In the genomic region with DNA sequence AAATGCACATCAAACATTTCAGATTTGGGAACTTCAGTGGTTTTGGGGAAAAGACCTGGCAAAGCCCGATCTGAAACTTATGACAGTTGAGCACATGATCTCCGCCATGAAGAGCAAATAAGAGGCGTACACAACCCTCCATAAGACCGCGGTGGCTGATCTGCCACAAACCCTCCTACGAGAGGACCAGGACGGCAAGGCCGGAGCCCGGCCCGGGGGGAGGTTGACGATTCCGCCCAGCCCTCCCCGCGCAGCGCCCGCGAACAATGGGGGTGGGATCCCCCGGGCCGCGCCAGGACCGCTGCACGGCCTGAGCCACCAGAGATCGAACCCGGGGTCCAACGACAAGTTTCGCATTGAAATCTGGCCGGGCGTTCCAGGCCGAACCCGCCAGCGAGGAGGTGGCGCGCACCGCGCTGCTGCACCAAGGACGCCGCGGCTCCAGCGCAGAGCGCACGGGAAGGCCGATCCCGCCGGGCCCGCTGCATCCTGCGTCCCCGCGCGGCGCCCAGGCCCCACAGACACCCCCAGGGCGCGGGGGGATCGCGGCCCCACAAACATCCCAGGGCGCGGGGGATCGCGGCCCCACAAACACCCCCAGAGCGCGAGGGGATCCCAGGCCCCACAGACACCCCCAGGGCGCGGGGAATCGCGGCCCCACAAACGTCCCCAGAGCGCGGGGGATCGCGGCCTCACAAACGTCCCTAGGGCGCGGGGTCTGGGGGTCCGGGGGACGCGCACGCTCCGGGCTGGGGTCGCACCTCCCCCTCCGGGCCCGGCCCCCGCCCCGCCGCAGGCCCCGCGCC, we compare ENCODE assay signal across 8 cellular contexts. TPM values are rescaled to one million over a fixed set of nuclear protein-coding genes. Genes with fewer than 3 reads are reported as not detected.
DNase-seq lines count a peak whose midpoint lies in the region; TF ChIP-seq lines count a peak whose summit lies in the region.

No MANE protein-coding gene starts in this region.

- peak; percentile 53 for DNase-seq in G401 (ENCODE audit: low spot score)
- DNase-seq in SJCRH30, result peak; percentile 40
- DNase-seq in foreskin melanocyte, result peak; percentile 64
- DNase-seq in osteocyte (ENCODE audit: extremely low spot score, unreplicated experiment), result no peak
- no peak for DNase-seq in AML-193 (lab: John Stamatoyannopoulos, UW)
- DNase-seq in activated naive CD8-positive, alpha-beta T cell treated with anti-CD3 and anti-CD28 coated beads for 36 hours, result no peak
- no peak for DNase-seq in activated CD4-positive, alpha-beta T cell treated with anti-CD3 and anti-CD28 coated beads for 1 hour
- DNase-seq in NCI-H2029 treated with DMSO at 0.1 percent for 48 hours (lab: John Stamatoyannopoulos, UW), result no peak

- H3K4me3 ChIP-seq in SJCRH30, result peak overlapping the region; percentile 85

- H3K27ac ChIP-seq in SJCRH30, result peak overlapping the region; percentile 18; the same call in 1 of the 2 replicates

- H3K36me3 Mint-ChIP-seq in osteocyte (ENCODE audit: unreplicated experiment), result no peaks in the 10 kb centered on the region
- H3K36me3 Mint-ChIP-seq in activated naive CD8-positive, alpha-beta T cell treated with anti-CD3 and anti-CD28 coated beads for 36 hours, result no peaks in the 10 kb centered on the region

- peaks cover 2% of the 10 kb centered on the region for H3K27me3 Mint-ChIP-seq in osteocyte (ENCODE audit: unreplicated experiment)
- peaks cover 60% of the 10 kb centered on the region for H3K27me3 Mint-ChIP-seq in activated naive CD8-positive, alpha-beta T cell treated with anti-CD3 and anti-CD28 coated beads for 36 hours

- no peaks in the 10 kb centered on the region for H3K36me3 ChIP-seq in SJCRH30

- no peaks in the 10 kb centered on the region for H3K9me3 Mint-ChIP-seq in osteocyte (ENCODE audit: unreplicated experiment)
- no peaks in the 10 kb centered on the region for H3K9me3 Mint-ChIP-seq in activated naive CD8-positive, alpha-beta T cell treated with anti-CD3 and anti-CD28 coated beads for 36 hours

- in situ Hi-C loops in G401 (cut with HindIII; ENCODE audit: low sequenced_read_pairs), result no loop called here

- H3K27ac Mint-ChIP-seq in osteocyte (ENCODE audit: unreplicated experiment), result peak overlapping the region; percentile 81
- H3K27ac Mint-ChIP-seq in activated naive CD8-positive, alpha-beta T cell treated with anti-CD3 and anti-CD28 coated beads for 36 hours, result no peak overlapping the region

- peak overlapping the region; percentile 78 for H3K4me3 Mint-ChIP-seq in osteocyte (ENCODE audit: unreplicated experiment)
- no peak overlapping the region for H3K4me3 Mint-ChIP-seq in activated naive CD8-positive, alpha-beta T cell treated with anti-CD3 and anti-CD28 coated beads for 36 hours

- H3K27me3 ChIP-seq in SJCRH30, result no peaks in the 10 kb centered on the region

- peaks cover 5% of the 10 kb centered on the region; the same call in 1 of the 2 replicates for H3K4me1 ChIP-seq in SJCRH30

- H3K9me3 ChIP-seq in SJCRH30 (replicated peaks), result no peaks in the 10 kb centered on the region

- peaks cover 44% of the 10 kb centered on the region for H3K4me1 Mint-ChIP-seq in osteocyte (ENCODE audit: unreplicated experiment)
- peaks cover 2% of the 10 kb centered on the region for H3K4me1 Mint-ChIP-seq in activated naive CD8-positive, alpha-beta T cell treated with anti-CD3 and anti-CD28 coated beads for 36 hours

- no peak for TF ChIP-seq CTCF in osteocyte (IDR thresholded peaks at IDR 0.05)

RNA-seq across cellular contexts. Expression of a gene that starts 0.6 kb away (rescaled TPM):
- 3.9 and 9.0 TPM in 2 replicates for total RNA-seq in G401 (2014; rRNA removed; shearing (Covaris generic))
- total RNA-seq in SJCRH30 (2014; rRNA removed; shearing (Covaris generic)), result 5.0 TPM in 2 replicates
- total RNA-seq in osteocyte, result 36.8 and 36.9 TPM in 2 replicates
- total RNA-seq in activated naive CD8-positive, alpha-beta T cell treated with anti-CD3 and anti-CD28 coated beads for 36 hours, result under 1 TPM; 0.22 to 0.54 TPM

Comparison
In these comparisons a context has a peak if more than half of its experiments do, and no peak if none do; other contexts are left out.
1. DNase-seq: peak in G401 (single experiment), SJCRH30 (2 of 2) and foreskin melanocyte (single experiment); none in osteocyte (single experiment), AML-193 (0 of 2), activated naive CD8-positive, alpha-beta T cell treated with anti-CD3 and anti-CD28 coated beads for 36 hours (single experiment), activated CD4-positive, alpha-beta T cell treated with anti-CD3 and anti-CD28 coated beads for 1 hour (single experiment) and NCI-H2029 treated with DMSO at 0.1 percent for 48 hours (single experiment).